ENCODE assay signal across 27 cellular contexts in genomic region chr3:46503194-46503924, GRCh38. TPM values are rescaled to one million over a fixed set of nuclear protein-coding genes. Genes with fewer than 3 reads are reported as not detected.
A peak's percentile ranks its signal among the peaks of the same experiment; 100 is the strongest.
DNase-seq lines count a peak whose midpoint lies in the region; ATAC-seq, FAIRE-seq and TF ChIP-seq lines count a peak whose summit lies in the region.
"Had no signal": no experiment of that assay in that cellular context is flagged by ENCODE, and none has a peak within 500 bp of the region (broad histone marks: within the 10 kb centered on the region; RNA-seq: fewer than 3 reads in every experiment).

No MANE protein-coding gene starts in this region.

- peak overlapping the region; percentile 69 for H3K9ac ChIP-seq in IMR-90 (ENCODE audit: low read depth, low read length)
- peak overlapping the region in 1 of 2 experiments; percentile 3; a peak in 1 of 4 replicates for H3K9ac ChIP-seq in K562 (ENCODE audit: insufficient read depth in 1 of 2, low read depth in 2 of 2, low read length in 2 of 2)

- peaks cover 29% of the 10 kb centered on the region for H3K9me1 ChIP-seq in IMR-90 (ENCODE audit: insufficient read depth, low read length)
- no peaks in the 10 kb centered on the region for H3K9me1 ChIP-seq in K562 (ENCODE audit: control insufficient read depth, insufficient read depth, low read length)

- H2AK9ac ChIP-seq in IMR-90 (replicated peaks; ENCODE audit: low read depth, low read length, poor library complexity), result peak overlapping the region; percentile 70

- H3K36me3 ChIP-seq in IMR-90 (ENCODE audit: control insufficient read depth, insufficient read depth, low read length) (no peaks in the 10 kb centered on the region), K562 (ENCODE audit: control insufficient read depth, insufficient read depth, low read length) (no peaks in the 10 kb centered on the region), gastrocnemius medialis (no peaks in the 10 kb centered on the region)
- H3K36me3 ChIP-seq: colonic mucosa, gastroesophageal sphincter, left lung, thyroid gland had no signal

- H3K4me2 ChIP-seq in IMR-90 (ENCODE audit: low read depth, low read length) (peak overlapping the region; percentile 14; the same call in 1 of the 2 replicates), K562 (ENCODE audit: insufficient read depth, low read length) (peak overlapping the region; percentile 36)

- dilution Hi-C loops in IMR-90 (cut with HindIII; ENCODE audit: low sequenced_read_pairs, unreplicated experiment), result no loop called here

- peak overlapping the region; percentile 81 for H2AFZ ChIP-seq in IMR-90 (replicated peaks; ENCODE audit: low read length, poor library complexity)
- H2AFZ ChIP-seq in K562 (ENCODE audit: low read depth, low read length), result peak overlapping the region; percentile 89

- peak overlapping the region; percentile 98 for H3K18ac ChIP-seq in IMR-90 (ENCODE audit: low read depth, low read length)

- H3K56ac ChIP-seq in IMR-90 (ENCODE audit: extremely low read depth, insufficient read depth, low read length), result peak overlapping the region; percentile 68

- no peak for TF ChIP-seq CTCF in IMR-90 (conservative IDR thresholded peaks at IDR 0.05; ENCODE audit: low read depth, low read length)
- no peak for TF ChIP-seq CTCF in K562 (IDR thresholded peaks at IDR 0.05 in 2 of 3, conservative IDR thresholded peaks at IDR 0.05 in 1 of 3; ENCODE audit: insufficient read depth in 2 of 3, low read depth in 1 of 3, low read length in 3 of 3)
- no peak for TF ChIP-seq CTCF in gastrocnemius medialis (IDR thresholded peaks at IDR 0.05 in 4 of 5, conservative IDR thresholded peaks at IDR 0.05 in 1 of 5)

- peak overlapping the region; percentile 96 for H3K27ac ChIP-seq in IMR-90 (ENCODE audit: insufficient read depth, low read length)
- H3K27ac ChIP-seq in K562 (ENCODE audit: extremely low read depth, low read depth, low read length), result peak overlapping the region; percentile 33; the same call in 1 of the 3 replicates
- peak overlapping the region; percentile 37 to 77 (median 68) for H3K27ac ChIP-seq in gastrocnemius medialis
- H3K27ac ChIP-seq: colonic mucosa, gastroesophageal sphincter, left lung, thyroid gland had no signal

- no CpG with 5 or more reads among the region's 7 CpGs for WGBS in IMR-90 (ENCODE audit: extremely low coverage in 2 of 2, insufficient read length in 1 of 2), 2 experiments
- WGBS in K562 (ENCODE audit: insufficient coverage, low coverage, missing lambda C conversion rate), result 38% methylated on average over 7 of the region's 7 CpGs

- TF ChIP-seq RAD21 in IMR-90 (IDR thresholded peaks at IDR 0.05; ENCODE audit: low read length), result no peak
- no peak; a peak in 1 of 4 replicates for TF ChIP-seq RAD21 in K562 (CRISPR knock-in tag; conservative IDR thresholded peaks at IDR 0.05 in 1 of 2, IDR thresholded peaks at IDR 0.05 in 1 of 2)

- no peak for DNase-seq in GM12891 (ENCODE audit: insufficient read length, low spot score)
- peak; percentile 23 for DNase-seq in IMR-90
- DNase-seq in K562 (ENCODE audit: extremely low read depth in 1 of 4, low spot score in 3 of 4), result no peak
- DNase-seq in gastrocnemius medialis, result no peak
- DNase-seq in stimulated activated naive CD8-positive, alpha-beta T cell treated with anti-CD3 and anti-CD28 coated beads, Interleukin-15, amount 100 ng/mL, for 72 hours, result no peak
- DNase-seq: activated CD4-positive, CD25-positive, alpha-beta regulatory T cell treated with anti-CD3 and anti-CD28 coated beads, Interleukin-2, amount 50 U/mL, for 72 hours; activated naive CD4-positive, alpha-beta T cell treated with anti-CD3 and anti-CD28 coated beads, Interleukin-2, amount 50 U/mL, for 16 hours; anterior cingulate cortex; colonic mucosa; effector memory CD4-positive, alpha-beta T cell; hypothalamus; left lung; natural killer cell; NCI-H1417; NCI-H774; Right ventricle myocardium superior; SW 1271; thyroid gland had no signal

- H2BK15ac ChIP-seq in IMR-90 (ENCODE audit: low read depth, low read length), result peak overlapping the region; percentile 99; the same call in 2 of the 3 replicates

- H3K4me3 Mint-ChIP-seq in stimulated activated naive CD8-positive, alpha-beta T cell treated with anti-CD3 and anti-CD28 coated beads, Interleukin-15, amount 100 ng/mL, for 72 hours, result no peak overlapping the region
- H3K4me3 Mint-ChIP-seq: natural killer cell; stimulated activated naive CD8-positive, alpha-beta T cell treated with anti-CD3 and anti-CD28 coated beads, Interleukin-15, Interleukin-2, amounts not matched to agents 100 ng/mL and 50 ng/mL, for 24 hours had no signal

- H3K9me3 ChIP-seq in IMR-90 (ENCODE audit: control insufficient read depth, insufficient read depth, low read length), result no peaks in the 10 kb centered on the region
- H3K9me3 ChIP-seq in K562 (replicated peaks; ENCODE audit: control insufficient read depth, insufficient read depth, low read depth, low read length), result no peaks in the 10 kb centered on the region
- H3K9me3 ChIP-seq in gastrocnemius medialis, result no peaks in the 10 kb centered on the region
- H3K9me3 ChIP-seq: colonic mucosa, gastroesophageal sphincter, left lung, thyroid gland had no signal

- H3K4me3 ChIP-seq in IMR-90 (ENCODE audit: insufficient read depth, low read depth, low read length) (no peak overlapping the region), K562 (no peak overlapping the region), gastrocnemius medialis (no peak overlapping the region)
- H3K4me3 ChIP-seq: colonic mucosa, gastroesophageal sphincter, left lung, thyroid gland had no signal

- no peaks in the 10 kb centered on the region for H3K27me3 Mint-ChIP-seq in stimulated activated naive CD8-positive, alpha-beta T cell treated with anti-CD3 and anti-CD28 coated beads, Interleukin-15, amount 100 ng/mL, for 72 hours

- peak overlapping the region; percentile 98 for H2BK20ac ChIP-seq in IMR-90 (ENCODE audit: low read depth, low read length)

- H2BK120ac ChIP-seq in IMR-90 (ENCODE audit: low read depth, low read length), result peak overlapping the region; percentile 98

- no peak for TF ChIP-seq EP300 in K562 (IDR thresholded peaks at IDR 0.05; ENCODE audit: low read length)

- H3K27me3 ChIP-seq in IMR-90 (ENCODE audit: control insufficient read depth, insufficient read depth, low read length) (no peaks in the 10 kb centered on the region), K562 (ENCODE audit: control insufficient read depth in 2 of 2, insufficient read depth in 2 of 2, low read length in 2 of 2) (no peaks in the 10 kb centered on the region; a peak in 1 of 5 replicates), gastrocnemius medialis (no peaks in the 10 kb centered on the region)
- H3K27me3 ChIP-seq: colonic mucosa, left lung, thyroid gland had no signal

- H3K79me1 ChIP-seq in IMR-90 (ENCODE audit: low read depth in 1 of 2, low read length in 2 of 2), result no peaks in the 10 kb centered on the region

- TF ChIP-seq POLR2A in GM12891 (IDR thresholded peaks at IDR 0.05; ENCODE audit: low read depth, low read length) (no peak), IMR-90 (IDR thresholded peaks at IDR 0.05; ENCODE audit: low read depth, low read length) (no peak), K562 (conservative IDR thresholded peaks at IDR 0.05) (no peak), gastrocnemius medialis (IDR thresholded peaks at IDR 0.05) (no peak)

- H4K91ac ChIP-seq in IMR-90 (ENCODE audit: insufficient read depth, low read depth, low read length), result peak overlapping the region; percentile 98

- no peak overlapping the region for H3K27ac Mint-ChIP-seq in stimulated activated naive CD8-positive, alpha-beta T cell treated with anti-CD3 and anti-CD28 coated beads, Interleukin-15, amount 100 ng/mL, for 72 hours
- H3K27ac Mint-ChIP-seq: stimulated activated naive CD8-positive, alpha-beta T cell treated with anti-CD3 and anti-CD28 coated beads, Interleukin-15, Interleukin-2, amounts not matched to agents 100 ng/mL and 50 ng/mL, for 24 hours had no signal

- H3K14ac ChIP-seq in IMR-90 (replicated peaks; ENCODE audit: low read depth, low read length), result peak overlapping the region; percentile 93

- H3K9me3 Mint-ChIP-seq in stimulated activated naive CD8-positive, alpha-beta T cell treated with anti-CD3 and anti-CD28 coated beads, Interleukin-15, amount 100 ng/mL, for 72 hours, result peaks cover 6 to 16% of the 10 kb centered on the region in 2 donors
- H3K9me3 Mint-ChIP-seq: natural killer cell had no signal

- H4K20me1 ChIP-seq in IMR-90 (ENCODE audit: insufficient read depth, low read length) (no peaks in the 10 kb centered on the region), K562 (replicated peaks; ENCODE audit: control insufficient read depth, insufficient read depth, low read length) (no peaks in the 10 kb centered on the region)

- H3K4ac ChIP-seq in IMR-90 (ENCODE audit: low read depth, low read length), result peak overlapping the region; percentile 98

- peak; percentile 76 for ATAC-seq in IMR-90 (ENCODE audit: low read depth)
- peak; percentile 6 for ATAC-seq in K562
- ATAC-seq in gastrocnemius medialis, result peak in 1 of 2 donors; percentile 30
- no peak for ATAC-seq in HG03520 (IDR thresholded peaks at IDR 0.05; ENCODE audit: unreplicated experiment)
- ATAC-seq in GM21360 (IDR thresholded peaks at IDR 0.05; ENCODE audit: unreplicated experiment), result no peak
- no peak for ATAC-seq in stimulated activated naive CD8-positive, alpha-beta T cell treated with anti-CD3 and anti-CD28 coated beads, Interleukin-15, amount 100 ng/mL, for 72 hours
- ATAC-seq: esophagus mucosa, gastroesophageal sphincter, left lung, natural killer cell had no signal

- CTCF ChIA-PET in IMR-90 (lab: Yijun Ruan, JAX), result interaction anchor here (0.6 to 1.2 kb wide), 4 partner anchors 10 to 62 kb away, joined by 3 to 6 read pairs (median 3); no protein-coding TSS in a partner anchor
- CTCF ChIA-PET in K562 (lab: Yijun Ruan, JAX; ENCODE audit: low intra/inter-chr PET ratio), result no interaction called here

- intact Hi-C loops in IMR-90 (cut with micrococcal nuclease) (no loop called here), K562 (cut with micrococcal nuclease) (no loop called here), gastrocnemius medialis (cut with DNase I; ENCODE audit: low total_unique reads) (no loop called here)

- peak overlapping the region; percentile 96 for H2AK5ac ChIP-seq in IMR-90 (ENCODE audit: low read depth, low read length)

- peak overlapping the region; percentile 91 for H2BK5ac ChIP-seq in IMR-90 (ENCODE audit: low read depth, low read length, poor library complexity, severe bottlenecking)

- H3K79me2 ChIP-seq in K562 (ENCODE audit: control insufficient read depth, insufficient read depth, low read length), result no peaks in the 10 kb centered on the region

- in situ Hi-C loops in IMR-90 (cut with MboI; ENCODE audit: low sequenced_read_pairs), result no loop called here
- in situ Hi-C loops in K562 (cut with MboI), result no loop called here
- in situ Hi-C loops in gastrocnemius medialis (cut with MboI; ENCODE audit: low sequenced_read_pairs in 4 of 4), result no loop called here

- BruUV-seq in IMR-90 (replicated peaks; lab: Mats Ljungman, UMichigan), result no TSS peak
- BruUV-seq in K562 (replicated peaks; lab: Mats Ljungman, UMichigan), result no TSS peak

- H3K4me1 ChIP-seq in IMR-90 (ENCODE audit: control insufficient read depth, insufficient read depth, low read length) (peaks cover 30% of the 10 kb centered on the region), K562 (replicated peaks in 1 of 2; ENCODE audit: control insufficient read depth in 2 of 2, insufficient read depth in 2 of 2, low read length in 2 of 2) (peaks cover 43 to 77% of the 10 kb centered on the region in 2 experiments; a peak in 4 of 5 replicates), gastrocnemius medialis (peaks cover 29 to 38% of the 10 kb centered on the region in 2 donors)
- H3K4me1 ChIP-seq: colonic mucosa, gastroesophageal sphincter, left lung, thyroid gland had no signal

- FAIRE-seq in GM12891 (lab: Jason Lieb, UNC) (peak; percentile 48), K562 (lab: Jason Lieb, UNC) (no peak)
- FAIRE-seq: H54, TTC549 had no signal

- POLR2A ChIA-PET in IMR-90 (lab: Charles Lee; ENCODE audit: unreplicated experiment), result no interaction called here
- POLR2A ChIA-PET in K562 (lab: Yijun Ruan, JAX), result interaction anchor here (0.6 to 2.4 kb wide), 6 partner anchors 9 to 877 kb away, joined by 3 to 8 read pairs (median 8); partner anchors contain the start of gene PTPN23

- H3K4me1 Mint-ChIP-seq in stimulated activated naive CD8-positive, alpha-beta T cell treated with anti-CD3 and anti-CD28 coated beads, Interleukin-15, amount 100 ng/mL, for 72 hours, result peaks cover 32% of the 10 kb centered on the region

- peak overlapping the region; percentile 98 for H4K5ac ChIP-seq in IMR-90 (ENCODE audit: low read depth, low read length)

- H3K23ac ChIP-seq in IMR-90 (ENCODE audit: low read depth, low read length), result peak overlapping the region; percentile 79

- H4K8ac ChIP-seq in IMR-90 (ENCODE audit: low read depth in 2 of 2, low read length in 2 of 2), result peak overlapping the region; percentile 74 to 81

RNA-seq across cellular contexts. Expression of gene RTP3, which starts 5.6 kb away (rescaled TPM):
- not detected for polyA plus RNA-seq in GM12891 (2012; ENCODE audit: low read depth, missing spikeins)
- total RNA-seq in IMR-90 (2012; rRNA removed), result 0.18 TPM in 1 of 2 replicates, not detected in the other
- 0.10 and 0.26 TPM in 2 replicates for polyA plus RNA-seq in IMR-90 (2012; rRNA removed)
- 0.05 TPM in 1 of 2 replicates, not detected in the other for polyA plus RNA-seq in IMR-90 (2012; cell fraction: cytosol; rRNA removed)
- 0.08 TPM in 1 of 2 replicates, not detected in the other for polyA plus RNA-seq in IMR-90 (2012; cell fraction: nucleus; rRNA removed; ENCODE audit: low replicate concordance)
- total RNA-seq in K562 (2011; cell fraction: chromatin; rRNA removed; ENCODE audit: low replicate concordance), result not detected in 2 replicates
- not detected in 2 replicates for total RNA-seq in K562 (2011; cell fraction: nucleolus; rRNA removed)
- total RNA-seq in K562 (2011; cell fraction: nucleoplasm; rRNA removed), result not detected in 2 replicates
- not detected in 2 replicates for total RNA-seq in K562 (2014; rRNA removed)
- not detected in 2 replicates for total RNA-seq in K562 (2014; rRNA removed; fragmentation: Illumina TruSeq; extraction: Trizol)
- total RNA-seq in K562 (2015; rRNA removed; fragmentation: Illumina TruSeq; extraction: Trizol), result not detected in 2 replicates
- total RNA-seq in K562 (2021), result not detected in 2 replicates
- not detected in 2 replicates for polyA plus RNA-seq in K562 (2011; rRNA removed)
- polyA plus RNA-seq in K562 (2011; cell fraction: cytosol; rRNA removed), result 0.04 TPM in 1 of 2 replicates, not detected in the other
- polyA plus RNA-seq in K562 (2011; cell fraction: nucleus; rRNA removed), result not detected in 2 replicates
- 0.08 TPM in 1 of 2 replicates, not detected in the other for polyA plus RNA-seq in K562 (2012)
- polyA plus RNA-seq in K562 (2014; fragmentation: Illumina TruSeq; extraction: Trizol), result not detected in 2 replicates
- polyA plus RNA-seq in K562 (2014; fragmentation: Nextera tagmentation; extraction: Ambion mirVana), result not detected
- polyA plus RNA-seq in K562 (2014; rRNA removed), result not detected in 2 replicates
- not detected in 2 replicates for polyA minus RNA-seq in K562 (2011; rRNA and poly(A)+ RNA removed)
- not detected in 2 replicates for polyA minus RNA-seq in K562 (2011; cell fraction: cytosol; rRNA and poly(A)+ RNA removed)
- polyA minus RNA-seq in K562 (2011; cell fraction: nucleus; rRNA and poly(A)+ RNA removed), result not detected in 2 replicates
- not detected for total RNA-seq in gastrocnemius medialis
- total RNA-seq: activated CD8-positive, alpha-beta memory T cell treated with anti-CD3 and anti-CD28 coated beads for 36 hours; colonic mucosa; esophagus mucosa; gastroesophageal sphincter; left lung; natural killer cell; osteoblast; Right ventricle myocardium superior; thyroid gland had no signal

RNA-seq across cellular contexts. Expression of gene LTF, which starts 38.7 kb away (rescaled TPM):
- not detected for polyA plus RNA-seq in GM12891 (2012; ENCODE audit: low read depth, missing spikeins)
- total RNA-seq in IMR-90 (2012; rRNA removed) (not detected in 2 replicates), K562 (2014; rRNA removed) (0.08 TPM in 1 of 2 replicates, not detected in the other), K562 (2014; rRNA removed; fragmentation: Illumina TruSeq; extraction: Trizol) (not detected in 2 replicates), K562 (2015; rRNA removed; fragmentation: Illumina TruSeq; extraction: Trizol) (0.08 TPM in 1 of 2 replicates, not detected in the other), K562 (2021) (0.07 and 0.13 TPM in 2 replicates), gastrocnemius medialis (1 to 10 TPM in 2 of 4 donors, under 1 TPM in 2; 0.62 to 5.1 (median 1.1) TPM)
- polyA plus RNA-seq in IMR-90 (2012; rRNA removed) (0.04 TPM in 1 of 2 replicates, not detected in the other), K562 (2011; rRNA removed) (not detected in 2 replicates), K562 (2014; fragmentation: Illumina TruSeq; extraction: Trizol) (not detected in 2 replicates), K562 (2014; fragmentation: Nextera tagmentation; extraction: Ambion mirVana) (not detected), K562 (2014; rRNA removed) (0.71 TPM in 1 of 2 replicates, not detected in the other)
- polyA plus RNA-seq in IMR-90 (2012; cell fraction: cytosol; rRNA removed), result not detected in 2 replicates
- polyA plus RNA-seq in IMR-90 (2012; cell fraction: nucleus; rRNA removed; ENCODE audit: low replicate concordance), result 0.14 TPM in 1 of 2 replicates, not detected in the other
- total RNA-seq in K562 (2011; cell fraction: chromatin; rRNA removed; ENCODE audit: low replicate concordance), result not detected in 2 replicates
- total RNA-seq in K562 (2011; cell fraction: nucleolus; rRNA removed), result not detected in 2 replicates
- total RNA-seq in K562 (2011; cell fraction: nucleoplasm; rRNA removed), result not detected in 2 replicates
- not detected in 2 replicates for polyA plus RNA-seq in K562 (2011; cell fraction: cytosol; rRNA removed)
- polyA plus RNA-seq in K562 (2011; cell fraction: nucleus; rRNA removed), result not detected in 2 replicates
- polyA plus RNA-seq in K562 (2012), result 0.53 TPM in 1 of 2 replicates, not detected in the other
- polyA minus RNA-seq in K562 (2011; rRNA and poly(A)+ RNA removed), result not detected in 2 replicates
- polyA minus RNA-seq in K562 (2011; cell fraction: cytosol; rRNA and poly(A)+ RNA removed), result not detected in 2 replicates
- not detected in 2 replicates for polyA minus RNA-seq in K562 (2011; cell fraction: nucleus; rRNA and poly(A)+ RNA removed)
- total RNA-seq: activated CD8-positive, alpha-beta memory T cell treated with anti-CD3 and anti-CD28 coated beads for 36 hours had no signal

Comparison
In these comparisons a context has a peak if more than half of its experiments do, and no peak if none do; other contexts are left out.
1. ATAC-seq: peak in IMR-90 (single experiment) and K562 (single experiment); none in HG03520 (single experiment), GM21360 (single experiment) and stimulated activated naive CD8-positive, alpha-beta T cell treated with anti-CD3 and anti-CD28 coated beads, Interleukin-15, amount 100 ng/mL, for 72 hours (single experiment).
2. H3K27ac ChIP-seq: peak in every context shown above with its lines; median percentile 96 in IMR-90; 68 in gastrocnemius medialis; 33 in K562.